ENCODE assay signal across 1 cellular context in genomic region chr6:137810554-137811120, GRCh38.
TF ChIP-seq lines count a peak whose summit lies in the region.

No MANE protein-coding gene starts in this region.

TF ChIP-seq in HepG2, 621 proteins besides CTCF, POLR2A, EP300 and RAD21 (continued from another document and continues in another):
- TF ChIP-seq CBX2 (IDR thresholded peaks at IDR 0.05; ENCODE audit: low read depth, low read length): no peak
- no peak for TF ChIP-seq CBX2 (CRISPR knock-in tag; IDR thresholded peaks at IDR 0.05; ENCODE audit: low read depth)
- peak; percentile 75; the same call in 1 of the 2 replicates for TF ChIP-seq LCORL (IDR thresholded peaks at IDR 0.05)
- peak; percentile 48 for TF ChIP-seq LCORL (CRISPR knock-in tag; IDR thresholded peaks at IDR 0.05)
- TF ChIP-seq ZNF503 (CRISPR knock-in tag; IDR thresholded peaks at IDR 0.05): no peak
- 0 out of 2 replicates have a peak, but pooled peaks have one; percentile 13 for TF ChIP-seq RARG (CRISPR knock-in tag; IDR thresholded peaks at IDR 0.05; ENCODE audit: low read depth)
- no peak for TF ChIP-seq THYN1 (CRISPR knock-in tag; IDR thresholded peaks at IDR 0.05; ENCODE audit: borderline replicate concordance, low read depth)
- TF ChIP-seq ZBTB38 (CRISPR knock-in tag; IDR thresholded peaks at IDR 0.05): no peak
- TF ChIP-seq ZNF766 (CRISPR knock-in tag; IDR thresholded peaks at IDR 0.05; ENCODE audit: borderline replicate concordance): no peak
- 0 out of 2 replicates have a peak, but pooled peaks have one; percentile 18 for TF ChIP-seq HNRNPL (IDR thresholded peaks at IDR 0.05; ENCODE audit: low read depth, low read length)
- TF ChIP-seq ZFP91 (CRISPR knock-in tag; IDR thresholded peaks at IDR 0.05; ENCODE audit: borderline replicate concordance): no peak; the same call in 1 of the 2 replicates
- TF ChIP-seq NPAS2 (CRISPR knock-in tag; IDR thresholded peaks at IDR 0.05; ENCODE audit: borderline replicate concordance): no peak
- peak; percentile 89 for TF ChIP-seq HIC2 (CRISPR knock-in tag; IDR thresholded peaks at IDR 0.05; ENCODE audit: low read depth)
- TF ChIP-seq ZNF547 (CRISPR knock-in tag; IDR thresholded peaks at IDR 0.05): no peak; the same call in 1 of the 2 replicates
- TF ChIP-seq ZBTB10 (CRISPR knock-in tag; IDR thresholded peaks at IDR 0.05; ENCODE audit: borderline replicate concordance): no peak
- no peak for TF ChIP-seq IRF1 (CRISPR knock-in tag; IDR thresholded peaks at IDR 0.05; ENCODE audit: low read depth)
- no peak for TF ChIP-seq TIGD3 (CRISPR knock-in tag; IDR thresholded peaks at IDR 0.05; ENCODE audit: borderline replicate concordance)
- no peak; the same call in 1 of the 2 replicates for TF ChIP-seq TRIM24 (CRISPR knock-in tag; IDR thresholded peaks at IDR 0.05)
- TF ChIP-seq HDAC6 (IDR thresholded peaks at IDR 0.05; ENCODE audit: low read depth, low read length): peak; percentile 82; the same call in 1 of the 2 replicates
- TF ChIP-seq ZNF7 (CRISPR knock-in tag; IDR thresholded peaks at IDR 0.05): no peak
- TF ChIP-seq FOXJ3 (CRISPR knock-in tag; IDR thresholded peaks at IDR 0.05; ENCODE audit: borderline replicate concordance): peak; percentile 61; the same call in 1 of the 2 replicates
- TF ChIP-seq TFDP1 (CRISPR knock-in tag; IDR thresholded peaks at IDR 0.05; ENCODE audit: borderline replicate concordance): no peak
- TF ChIP-seq MYC (CRISPR knock-in tag; IDR thresholded peaks at IDR 0.05; ENCODE audit: borderline replicate concordance): no peak
- no peak for TF ChIP-seq CERS6 (CRISPR knock-in tag; IDR thresholded peaks at IDR 0.05)
- TF ChIP-seq ZNF564 (CRISPR knock-in tag; IDR thresholded peaks at IDR 0.05): no peak
- no peak; the same call in 1 of the 2 replicates for TF ChIP-seq ZNF512B (CRISPR knock-in tag; IDR thresholded peaks at IDR 0.05; ENCODE audit: borderline replicate concordance)
- TF ChIP-seq CSRNP2 (CRISPR knock-in tag; conservative IDR thresholded peaks at IDR 0.05; ENCODE audit: low read depth): no peak
- TF ChIP-seq ZBTB7A (CRISPR knock-in tag; IDR thresholded peaks at IDR 0.05): no peak
- no peak for TF ChIP-seq SAFB2 (CRISPR knock-in tag; IDR thresholded peaks at IDR 0.05; ENCODE audit: borderline replicate concordance, low read depth)
- TF ChIP-seq PRDM15 (CRISPR knock-in tag; IDR thresholded peaks at IDR 0.05): no peak
- TF ChIP-seq TP53 (CRISPR knock-in tag; conservative IDR thresholded peaks at IDR 0.05): peak; percentile 59; the same call in 1 of the 2 replicates
- no peak for TF ChIP-seq JUNB (CRISPR knock-in tag; IDR thresholded peaks at IDR 0.05; ENCODE audit: borderline replicate concordance)
- no peak for TF ChIP-seq ZFP82 (CRISPR knock-in tag; IDR thresholded peaks at IDR 0.05; ENCODE audit: borderline replicate concordance)
